ENCODE assay signal across 1 cellular context in genomic region chr20:53081916-53082863, GRCh38.
A peak's percentile ranks its signal among the peaks of the same experiment; 100 is the strongest.
TF ChIP-seq lines count a peak whose summit lies in the region.

No MANE protein-coding gene starts in this region.

TF ChIP-seq in HepG2, 621 proteins besides CTCF, POLR2A, EP300 and RAD21 (continued from another document and continues in another):
- TF ChIP-seq GPN1 (CRISPR knock-in tag; IDR thresholded peaks at IDR 0.05; ENCODE audit: borderline replicate concordance) (no peak), ZFP1 (CRISPR knock-in tag; IDR thresholded peaks at IDR 0.05) (peak; percentile 25; the same call in 1 of the 2 replicates), AGO1 (IDR thresholded peaks at IDR 0.05; ENCODE audit: low read depth, low read length, poor library complexity, severe bottlenecking) (no peak), ZBTB4 (CRISPR knock-in tag; IDR thresholded peaks at IDR 0.05; ENCODE audit: borderline replicate concordance) (no peak), SAP130 (CRISPR knock-in tag; IDR thresholded peaks at IDR 0.05; ENCODE audit: low read depth) (peak; percentile 59; the same call in 1 of the 2 replicates), ZNF33B (CRISPR knock-in tag; IDR thresholded peaks at IDR 0.05) (no peak), SMAD1 (CRISPR knock-in tag; IDR thresholded peaks at IDR 0.05; ENCODE audit: borderline replicate concordance, low read depth) (no peak), ZNF431 (CRISPR knock-in tag; IDR thresholded peaks at IDR 0.05; ENCODE audit: borderline replicate concordance, low read depth) (no peak), ZSCAN12 (CRISPR knock-in tag; IDR thresholded peaks at IDR 0.05) (no peak), ZMAT5 (CRISPR knock-in tag; IDR thresholded peaks at IDR 0.05; ENCODE audit: borderline replicate concordance, low read depth) (no peak), ZNF768 (CRISPR knock-in tag; IDR thresholded peaks at IDR 0.05) (no peak), ZNF839 (CRISPR knock-in tag; IDR thresholded peaks at IDR 0.05; ENCODE audit: borderline replicate concordance) (no peak), GABPA (IDR thresholded peaks at IDR 0.05; ENCODE audit: low read depth, low read length) (no peak), GABPA (CRISPR knock-in tag; IDR thresholded peaks at IDR 0.05; ENCODE audit: low read depth) (peak; percentile 10; the same call in 1 of the 2 replicates), ZNF724P (CRISPR knock-in tag; IDR thresholded peaks at IDR 0.05; ENCODE audit: borderline replicate concordance) (no peak), SCMH1 (CRISPR knock-in tag; IDR thresholded peaks at IDR 0.05; ENCODE audit: borderline replicate concordance) (no peak), MAF1 (CRISPR knock-in tag; IDR thresholded peaks at IDR 0.05; ENCODE audit: borderline replicate concordance) (no peak), MATR3 (CRISPR knock-in tag; IDR thresholded peaks at IDR 0.05) (no peak), ZNF292 (CRISPR knock-in tag; IDR thresholded peaks at IDR 0.05; ENCODE audit: borderline replicate concordance, low read depth) (no peak), BCL3 (CRISPR knock-in tag; IDR thresholded peaks at IDR 0.05) (no peak), ATF4 (CRISPR knock-in tag; IDR thresholded peaks at IDR 0.05) (peak in 1 of 2 experiments; percentile 96; a peak in 2 of 4 replicates), NFE2L1 (CRISPR knock-in tag; IDR thresholded peaks at IDR 0.05; ENCODE audit: borderline replicate concordance) (no peak), CHD2 (IDR thresholded peaks at IDR 0.05; ENCODE audit: low read depth, low read length) (no peak), ZNF644 (CRISPR knock-in tag; IDR thresholded peaks at IDR 0.05; ENCODE audit: low read depth) (peak; percentile 58), TERF1 (CRISPR knock-in tag; IDR thresholded peaks at IDR 0.05) (no peak), THAP9 (CRISPR knock-in tag; IDR thresholded peaks at IDR 0.05; ENCODE audit: borderline replicate concordance) (no peak), WIZ (CRISPR knock-in tag; IDR thresholded peaks at IDR 0.05) (0 out of 2 replicates have a peak, but pooled peaks have one; percentile 29), ZNF639 (CRISPR knock-in tag; conservative IDR thresholded peaks at IDR 0.05) (no peak), ZNF850 (CRISPR knock-in tag; conservative IDR thresholded peaks at IDR 0.05) (no peak), TIGD3 (CRISPR knock-in tag; IDR thresholded peaks at IDR 0.05; ENCODE audit: borderline replicate concordance) (no peak; the same call in 1 of the 2 replicates), PHF20 (CRISPR knock-in tag; IDR thresholded peaks at IDR 0.05) (no peak), ZNF296 (CRISPR knock-in tag; conservative IDR thresholded peaks at IDR 0.05) (no peak), ZNF337 (CRISPR knock-in tag; IDR thresholded peaks at IDR 0.05; ENCODE audit: borderline replicate concordance, low read depth) (no peak), ZNF784 (CRISPR knock-in tag; IDR thresholded peaks at IDR 0.05; ENCODE audit: borderline replicate concordance) (no peak), DPF2 (CRISPR knock-in tag; IDR thresholded peaks at IDR 0.05; ENCODE audit: borderline replicate concordance, low read depth) (peak; percentile 59; the same call in 1 of the 2 replicates), ZBTB49 (CRISPR knock-in tag; IDR thresholded peaks at IDR 0.05; ENCODE audit: borderline replicate concordance) (no peak), KLF6 (CRISPR knock-in tag; IDR thresholded peaks at IDR 0.05) (peak; percentile 55; the same call in 1 of the 2 replicates), ZNF562 (CRISPR knock-in tag; IDR thresholded peaks at IDR 0.05; ENCODE audit: borderline replicate concordance) (no peak), CCAR2 (optimal IDR thresholded peaks at IDR 0.05; ENCODE audit: low read depth, low read length) (no peak), ZNF674 (CRISPR knock-in tag; IDR thresholded peaks at IDR 0.05; ENCODE audit: low read depth) (no peak), DZIP1 (CRISPR knock-in tag; IDR thresholded peaks at IDR 0.05) (no peak), SP1 (IDR thresholded peaks at IDR 0.05) (no peak), SP1 (CRISPR knock-in tag; IDR thresholded peaks at IDR 0.05) (no peak), ZNF615 (CRISPR knock-in tag; IDR thresholded peaks at IDR 0.05; ENCODE audit: borderline replicate concordance) (peak; percentile 61; the same call in 1 of the 2 replicates)
